In genomic region chr5:112202694-112203093, GRCh38 we compare ENCODE assay signal across 18 cellular contexts.
"Had no signal": no experiment of that assay in that cellular context is flagged by ENCODE, and none has a peak within 500 bp of the region (broad histone marks: within the 10 kb centered on the region; RNA-seq: fewer than 3 reads in every experiment).

No MANE protein-coding gene starts in this region.

- H3K4me1 ChIP-seq: sigmoid colon, testis, tibial nerve, upper lobe of right lung, vagina had no signal

- ATAC-seq: effector memory CD8-positive, alpha-beta T cell; heart left ventricle; naive thymus-derived CD8-positive, alpha-beta T cell; stimulated activated naive CD8-positive, alpha-beta T cell treated with anti-CD3 and anti-CD28 coated beads, Interleukin-15, amount 100 ng/mL, for 72 hours; upper lobe of right lung had no signal

- DNase-seq: effector memory CD8-positive, alpha-beta T cell; erythroblast; heart left ventricle; hippocampal formation; naive thymus-derived CD8-positive, alpha-beta T cell; sigmoid colon; stimulated activated CD4-positive, alpha-beta T cell treated with anti-CD3 and anti-CD28 coated beads, Interleukin-2, amount 100 ng/mL, for 24 hours; stimulated activated CD4-positive, alpha-beta T cell treated with anti-CD3 and anti-CD28 coated beads, Interleukin-4, amount 100 ng/mL, for 4 hours; stimulated activated naive B cell treated with anti-CD40 and anti-IgM and Interleukin-4, amounts not matched to agents 10 μg/mL and 1 μg/mL and 100 μg/mL, for 72 hours; stimulated activated naive CD8-positive, alpha-beta T cell treated with anti-CD3 and anti-CD28 coated beads, Interleukin-15, amount 100 ng/mL, for 72 hours; testis; upper lobe of right lung had no signal

- H3K27ac Mint-ChIP-seq: dendritic cell treated with granulocyte-macrophage colony-stimulating factor and Interleukin-4, amounts not matched to agents 40 ng/mL and 50 ng/mL, for 4 days; effector memory CD8-positive, alpha-beta T cell; naive thymus-derived CD8-positive, alpha-beta T cell; stimulated activated naive B cell treated with anti-CD40 and anti-IgM and Interleukin-4, amounts not matched to agents 10 μg/mL and 1 μg/mL and 100 μg/mL, for 72 hours; stimulated activated naive CD8-positive, alpha-beta T cell treated with anti-CD3 and anti-CD28 coated beads, Interleukin-15, amount 100 ng/mL, for 72 hours had no signal

- H3K9me3 Mint-ChIP-seq: dendritic cell treated with granulocyte-macrophage colony-stimulating factor and Interleukin-4, amounts not matched to agents 40 ng/mL and 50 ng/mL, for 4 days; effector memory CD8-positive, alpha-beta T cell; stimulated activated naive B cell treated with anti-CD40 and anti-IgM and Interleukin-4, amounts not matched to agents 10 μg/mL and 1 μg/mL and 100 μg/mL, for 72 hours; stimulated activated naive CD8-positive, alpha-beta T cell treated with anti-CD3 and anti-CD28 coated beads, Interleukin-15, amount 100 ng/mL, for 72 hours had no signal

- H3K4me3 Mint-ChIP-seq: dendritic cell treated with granulocyte-macrophage colony-stimulating factor and Interleukin-4, amounts not matched to agents 40 ng/mL and 50 ng/mL, for 4 days; effector memory CD8-positive, alpha-beta T cell; naive thymus-derived CD8-positive, alpha-beta T cell; stimulated activated naive B cell treated with anti-CD40 and anti-IgM and Interleukin-4, amounts not matched to agents 10 μg/mL and 1 μg/mL and 100 μg/mL, for 72 hours; stimulated activated naive CD8-positive, alpha-beta T cell treated with anti-CD3 and anti-CD28 coated beads, Interleukin-15, amount 100 ng/mL, for 72 hours had no signal

- H3K27me3 ChIP-seq: heart left ventricle, right atrium auricular region, sigmoid colon, testis, tibial nerve, upper lobe of right lung, vagina had no signal

- H3K27ac ChIP-seq: heart left ventricle, neutrophil, right atrium auricular region, sigmoid colon, skin epidermis, testis, tibial nerve, upper lobe of right lung, vagina had no signal

- H3K4me1 Mint-ChIP-seq: naive thymus-derived CD8-positive, alpha-beta T cell; stimulated activated naive CD8-positive, alpha-beta T cell treated with anti-CD3 and anti-CD28 coated beads, Interleukin-15, amount 100 ng/mL, for 72 hours had no signal
